ENCODE assay signal across 1 cellular context in the genomic region with DNA sequence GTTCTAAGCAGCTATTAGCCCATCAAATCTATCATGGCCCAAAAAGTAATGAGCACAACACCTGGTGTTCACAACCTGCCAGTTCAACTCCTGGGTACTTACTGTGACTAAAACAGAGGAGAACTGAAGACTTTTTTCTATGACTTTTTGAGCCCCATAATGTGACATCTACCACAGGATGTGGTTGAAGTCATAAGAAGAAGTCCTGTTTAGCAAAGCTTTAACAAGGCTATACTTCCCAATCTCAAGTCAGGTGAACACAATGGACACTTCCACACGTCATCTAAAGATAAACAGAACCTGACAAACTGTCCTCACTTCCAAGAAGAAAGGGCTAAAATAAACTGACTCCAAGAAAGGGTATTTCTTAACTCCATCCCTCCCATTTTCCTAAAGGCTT.
A peak's percentile ranks its signal among the peaks of the same experiment; 100 is the strongest.
TF ChIP-seq lines count a peak whose summit lies in the region.

No MANE protein-coding gene starts in this region.

TF ChIP-seq in GM12878, 131 proteins besides CTCF, POLR2A, EP300 and RAD21 (continued from another document):
- TF ChIP-seq MEF2A (IDR thresholded peaks at IDR 0.05; ENCODE audit: insufficient read depth, low read depth, low read length) (no peak), MYB (IDR thresholded peaks at IDR 0.05; ENCODE audit: borderline replicate concordance, low read depth, low read length) (no peak), FOS (IDR thresholded peaks at IDR 0.05; ENCODE audit: borderline replicate concordance, extremely low read depth, insufficient read length) (no peak), MTA2 (IDR thresholded peaks at IDR 0.05; ENCODE audit: low read depth) (peak; percentile 36; the same call in 1 of the 2 replicates), BACH1 (IDR thresholded peaks at IDR 0.05; ENCODE audit: borderline replicate concordance) (no peak), RUNX3 (IDR thresholded peaks at IDR 0.05; ENCODE audit: low read length) (peak; percentile 77), SPI1 (IDR thresholded peaks at IDR 0.05; ENCODE audit: borderline replicate concordance, insufficient read depth, low read depth, low read length) (peak; percentile 22; the same call in 1 of the 2 replicates), SREBF1 (IDR thresholded peaks at IDR 0.05; ENCODE audit: low read length) (no peak), TCF3 (IDR thresholded peaks at IDR 0.05; ENCODE audit: borderline replicate concordance, insufficient read depth, low read depth, low read length) (no peak), MEF2B (IDR thresholded peaks at IDR 0.05; ENCODE audit: partially characterized antibody, poor library complexity, severe bottlenecking) (no peak), NR2C1 (IDR thresholded peaks at IDR 0.05) (no peak)
- TF ChIP-seq, protein P1, sequence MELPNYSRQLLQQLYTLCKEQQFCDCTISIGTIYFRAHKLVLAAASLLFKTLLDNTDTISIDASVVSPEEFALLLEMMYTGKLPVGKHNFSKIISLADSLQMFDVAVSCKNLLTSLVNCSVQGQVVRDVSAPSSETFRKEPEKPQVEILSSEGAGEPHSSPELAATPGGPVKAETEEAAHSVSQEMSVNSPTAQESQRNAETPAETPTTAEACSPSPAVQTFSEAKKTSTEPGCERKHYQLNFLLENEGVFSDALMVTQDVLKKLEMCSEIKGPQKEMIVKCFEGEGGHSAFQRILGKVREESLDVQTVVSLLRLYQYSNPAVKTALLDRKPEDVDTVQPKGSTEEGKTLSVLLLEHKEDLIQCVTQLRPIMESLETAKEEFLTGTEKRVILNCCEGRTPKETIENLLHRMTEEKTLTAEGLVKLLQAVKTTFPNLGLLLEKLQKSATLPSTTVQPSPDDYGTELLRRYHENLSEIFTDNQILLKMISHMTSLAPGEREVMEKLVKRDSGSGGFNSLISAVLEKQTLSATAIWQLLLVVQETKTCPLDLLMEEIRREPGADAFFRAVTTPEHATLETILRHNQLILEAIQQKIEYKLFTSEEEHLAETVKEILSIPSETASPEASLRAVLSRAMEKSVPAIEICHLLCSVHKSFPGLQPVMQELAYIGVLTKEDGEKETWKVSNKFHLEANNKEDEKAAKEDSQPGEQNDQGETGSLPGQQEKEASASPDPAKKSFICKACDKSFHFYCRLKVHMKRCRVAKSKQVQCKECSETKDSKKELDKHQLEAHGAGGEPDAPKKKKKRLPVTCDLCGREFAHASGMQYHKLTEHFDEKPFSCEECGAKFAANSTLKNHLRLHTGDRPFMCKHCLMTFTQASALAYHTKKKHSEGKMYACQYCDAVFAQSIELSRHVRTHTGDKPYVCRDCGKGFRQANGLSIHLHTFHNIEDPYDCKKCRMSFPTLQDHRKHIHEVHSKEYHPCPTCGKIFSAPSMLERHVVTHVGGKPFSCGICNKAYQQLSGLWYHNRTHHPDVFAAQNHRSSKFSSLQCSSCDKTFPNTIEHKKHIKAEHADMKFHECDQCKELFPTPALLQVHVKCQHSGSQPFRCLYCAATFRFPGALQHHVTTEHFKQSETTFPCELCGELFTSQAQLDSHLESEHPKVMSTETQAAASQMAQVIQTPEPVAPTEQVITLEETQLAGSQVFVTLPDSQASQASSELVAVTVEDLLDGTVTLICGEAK (IDR thresholded peaks at IDR 0.05; ENCODE audit: borderline replicate concordance) = peak; percentile 43; the same call in 1 of the 2 replicates
- TF ChIP-seq, protein P2, sequence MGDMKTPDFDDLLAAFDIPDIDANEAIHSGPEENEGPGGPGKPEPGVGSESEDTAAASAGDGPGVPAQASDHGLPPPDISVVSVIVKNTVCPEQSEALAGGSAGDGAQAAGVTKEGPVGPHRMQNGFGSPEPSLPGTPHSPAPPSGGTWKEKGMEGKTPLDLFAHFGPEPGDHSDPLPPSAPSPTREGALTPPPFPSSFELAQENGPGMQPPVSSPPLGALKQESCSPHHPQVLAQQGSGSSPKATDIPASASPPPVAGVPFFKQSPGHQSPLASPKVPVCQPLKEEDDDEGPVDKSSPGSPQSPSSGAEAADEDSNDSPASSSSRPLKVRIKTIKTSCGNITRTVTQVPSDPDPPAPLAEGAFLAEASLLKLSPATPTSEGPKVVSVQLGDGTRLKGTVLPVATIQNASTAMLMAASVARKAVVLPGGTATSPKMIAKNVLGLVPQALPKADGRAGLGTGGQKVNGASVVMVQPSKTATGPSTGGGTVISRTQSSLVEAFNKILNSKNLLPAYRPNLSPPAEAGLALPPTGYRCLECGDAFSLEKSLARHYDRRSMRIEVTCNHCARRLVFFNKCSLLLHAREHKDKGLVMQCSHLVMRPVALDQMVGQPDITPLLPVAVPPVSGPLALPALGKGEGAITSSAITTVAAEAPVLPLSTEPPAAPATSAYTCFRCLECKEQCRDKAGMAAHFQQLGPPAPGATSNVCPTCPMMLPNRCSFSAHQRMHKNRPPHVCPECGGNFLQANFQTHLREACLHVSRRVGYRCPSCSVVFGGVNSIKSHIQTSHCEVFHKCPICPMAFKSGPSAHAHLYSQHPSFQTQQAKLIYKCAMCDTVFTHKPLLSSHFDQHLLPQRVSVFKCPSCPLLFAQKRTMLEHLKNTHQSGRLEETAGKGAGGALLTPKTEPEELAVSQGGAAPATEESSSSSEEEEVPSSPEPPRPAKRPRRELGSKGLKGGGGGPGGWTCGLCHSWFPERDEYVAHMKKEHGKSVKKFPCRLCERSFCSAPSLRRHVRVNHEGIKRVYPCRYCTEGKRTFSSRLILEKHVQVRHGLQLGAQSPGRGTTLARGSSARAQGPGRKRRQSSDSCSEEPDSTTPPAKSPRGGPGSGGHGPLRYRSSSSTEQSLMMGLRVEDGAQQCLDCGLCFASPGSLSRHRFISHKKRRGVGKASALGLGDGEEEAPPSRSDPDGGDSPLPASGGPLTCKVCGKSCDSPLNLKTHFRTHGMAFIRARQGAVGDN (IDR thresholded peaks at IDR 0.05) = peak; percentile 20; the same call in 1 of the 2 replicates
- TF ChIP-seq, protein P3, sequence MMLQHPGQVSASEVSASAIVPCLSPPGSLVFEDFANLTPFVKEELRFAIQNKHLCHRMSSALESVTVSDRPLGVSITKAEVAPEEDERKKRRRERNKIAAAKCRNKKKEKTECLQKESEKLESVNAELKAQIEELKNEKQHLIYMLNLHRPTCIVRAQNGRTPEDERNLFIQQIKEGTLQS (IDR thresholded peaks at IDR 0.05; ENCODE audit: borderline replicate concordance, extremely low read depth, low read depth, low read length) = no peak
- TF ChIP-seq, protein P4, sequence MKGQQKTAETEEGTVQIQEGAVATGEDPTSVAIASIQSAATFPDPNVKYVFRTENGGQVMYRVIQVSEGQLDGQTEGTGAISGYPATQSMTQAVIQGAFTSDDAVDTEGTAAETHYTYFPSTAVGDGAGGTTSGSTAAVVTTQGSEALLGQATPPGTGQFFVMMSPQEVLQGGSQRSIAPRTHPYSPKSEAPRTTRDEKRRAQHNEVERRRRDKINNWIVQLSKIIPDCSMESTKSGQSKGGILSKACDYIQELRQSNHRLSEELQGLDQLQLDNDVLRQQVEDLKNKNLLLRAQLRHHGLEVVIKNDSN (IDR thresholded peaks at IDR 0.05; ENCODE audit: borderline replicate concordance, extremely low read length, insufficient read depth, low read depth, low read length) = no peak
- TF ChIP-seq, protein P5, sequence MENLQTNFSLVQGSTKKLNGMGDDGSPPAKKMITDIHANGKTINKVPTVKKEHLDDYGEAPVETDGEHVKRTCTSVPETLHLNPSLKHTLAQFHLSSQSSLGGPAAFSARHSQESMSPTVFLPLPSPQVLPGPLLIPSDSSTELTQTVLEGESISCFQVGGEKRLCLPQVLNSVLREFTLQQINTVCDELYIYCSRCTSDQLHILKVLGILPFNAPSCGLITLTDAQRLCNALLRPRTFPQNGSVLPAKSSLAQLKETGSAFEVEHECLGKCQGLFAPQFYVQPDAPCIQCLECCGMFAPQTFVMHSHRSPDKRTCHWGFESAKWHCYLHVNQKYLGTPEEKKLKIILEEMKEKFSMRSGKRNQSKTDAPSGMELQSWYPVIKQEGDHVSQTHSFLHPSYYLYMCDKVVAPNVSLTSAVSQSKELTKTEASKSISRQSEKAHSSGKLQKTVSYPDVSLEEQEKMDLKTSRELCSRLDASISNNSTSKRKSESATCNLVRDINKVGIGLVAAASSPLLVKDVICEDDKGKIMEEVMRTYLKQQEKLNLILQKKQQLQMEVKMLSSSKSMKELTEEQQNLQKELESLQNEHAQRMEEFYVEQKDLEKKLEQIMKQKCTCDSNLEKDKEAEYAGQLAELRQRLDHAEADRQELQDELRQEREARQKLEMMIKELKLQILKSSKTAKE (IDR thresholded peaks at IDR 0.05; ENCODE audit: low read depth, poor library complexity, severe bottlenecking) = no peak
- TF ChIP-seq, protein P6, sequence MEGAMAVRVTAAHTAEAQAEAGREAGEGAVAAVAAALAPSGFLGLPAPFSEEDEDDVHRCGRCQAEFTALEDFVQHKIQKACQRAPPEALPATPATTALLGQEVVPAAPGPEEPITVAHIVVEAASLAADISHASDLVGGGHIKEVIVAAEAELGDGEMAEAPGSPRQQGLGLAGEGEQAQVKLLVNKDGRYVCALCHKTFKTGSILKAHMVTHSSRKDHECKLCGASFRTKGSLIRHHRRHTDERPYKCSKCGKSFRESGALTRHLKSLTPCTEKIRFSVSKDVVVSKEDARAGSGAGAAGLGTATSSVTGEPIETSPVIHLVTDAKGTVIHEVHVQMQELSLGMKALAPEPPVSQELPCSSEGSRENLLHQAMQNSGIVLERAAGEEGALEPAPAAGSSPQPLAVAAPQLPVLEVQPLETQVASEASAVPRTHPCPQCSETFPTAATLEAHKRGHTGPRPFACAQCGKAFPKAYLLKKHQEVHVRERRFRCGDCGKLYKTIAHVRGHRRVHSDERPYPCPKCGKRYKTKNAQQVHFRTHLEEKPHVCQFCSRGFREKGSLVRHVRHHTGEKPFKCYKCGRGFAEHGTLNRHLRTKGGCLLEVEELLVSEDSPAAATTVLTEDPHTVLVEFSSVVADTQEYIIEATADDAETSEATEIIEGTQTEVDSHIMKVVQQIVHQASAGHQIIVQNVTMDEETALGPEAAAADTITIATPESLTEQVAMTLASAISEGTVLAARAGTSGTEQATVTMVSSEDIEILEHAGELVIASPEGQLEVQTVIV (IDR thresholded peaks at IDR 0.05; ENCODE audit: borderline replicate concordance, partially characterized antibody) = no peak
- TF ChIP-seq, protein P7, sequence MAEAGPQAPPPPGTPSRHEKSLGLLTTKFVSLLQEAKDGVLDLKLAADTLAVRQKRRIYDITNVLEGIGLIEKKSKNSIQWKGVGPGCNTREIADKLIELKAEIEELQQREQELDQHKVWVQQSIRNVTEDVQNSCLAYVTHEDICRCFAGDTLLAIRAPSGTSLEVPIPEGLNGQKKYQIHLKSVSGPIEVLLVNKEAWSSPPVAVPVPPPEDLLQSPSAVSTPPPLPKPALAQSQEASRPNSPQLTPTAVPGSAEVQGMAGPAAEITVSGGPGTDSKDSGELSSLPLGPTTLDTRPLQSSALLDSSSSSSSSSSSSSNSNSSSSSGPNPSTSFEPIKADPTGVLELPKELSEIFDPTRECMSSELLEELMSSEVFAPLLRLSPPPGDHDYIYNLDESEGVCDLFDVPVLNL (IDR thresholded peaks at IDR 0.05; ENCODE audit: low read depth, low read length) = no peak
